In the genomic region with DNA sequence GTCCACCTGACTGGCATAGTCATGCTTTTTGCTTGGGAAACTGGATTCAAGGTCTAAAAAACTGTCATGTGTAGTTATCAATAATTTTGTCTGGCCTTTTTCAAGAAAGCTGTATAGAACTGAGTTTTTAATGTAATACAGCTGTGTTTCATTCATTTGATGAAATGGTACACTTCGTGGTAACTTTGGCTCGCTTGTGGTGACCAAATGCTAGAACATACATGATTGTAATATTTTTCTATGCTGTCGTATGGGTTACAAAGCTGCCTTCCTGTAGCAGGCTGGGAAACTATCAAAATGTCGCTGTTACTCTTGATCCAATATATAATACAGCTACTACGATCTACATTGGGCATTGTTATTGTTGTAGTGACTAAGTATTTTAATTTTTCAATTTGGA, we compare ENCODE assay signal across 16 cellular contexts. TPM values are rescaled to one million over a fixed set of nuclear protein-coding genes. Genes with fewer than 3 reads are reported as not detected.
DNase-seq lines count a peak whose midpoint lies in the region; ATAC-seq, FAIRE-seq and TF ChIP-seq lines count a peak whose summit lies in the region.
"Had no signal": no experiment of that assay in that cellular context is flagged by ENCODE, and none has a peak within 500 bp of the region (broad histone marks: within the 10 kb centered on the region; RNA-seq: fewer than 3 reads in every experiment).

No MANE protein-coding gene starts in this region.

- H3K4me2 ChIP-seq in A549 (peak overlapping the region; percentile 95; the same call in 1 of the 3 replicates), mesendoderm (ENCODE audit: low read length) (no peak overlapping the region)
- peak overlapping the region in 7 of 11 experiments; percentile 72 to 95 (median 89); a peak in 10 of 22 replicates for H3K4me2 ChIP-seq in BLaER1 treated with 17β-estradiol and CSF1 and Interleukin-3, amounts not matched to agents 10 nM and 100 nM

- H4K20me1 ChIP-seq in BLaER1 treated with 17β-estradiol and CSF1 and Interleukin-3, amounts not matched to agents 10 nM and 100 nM = peaks cover 3 to 44% (median 15%) of the 10 kb centered on the region in 11 experiments; a peak in 20 of 22 replicates

- H3K27me3 ChIP-seq in BLaER1 treated with 17β-estradiol and CSF1 and Interleukin-3, amounts not matched to agents 10 nM and 100 nM = no peaks in the 10 kb centered on the region
- H3K27me3 ChIP-seq in mesendoderm (ENCODE audit: insufficient read depth, low read length, poor library complexity) = no peaks in the 10 kb centered on the region

- WGBS in A549 (ENCODE audit: missing lambda C conversion rate) = 96% methylated on average over 5 of the region's 5 CpGs
- no CpG with 5 or more reads among the region's 5 CpGs for WGBS in mesendoderm (ENCODE audit: extremely low coverage, insufficient coverage, low lambda C conversion rate)

- TF ChIP-seq POLR2A in A549 (IDR thresholded peaks at IDR 0.05; ENCODE audit: low read length) = no peak

- peaks cover 22 to 40% (median 30%) of the 10 kb centered on the region in 11 experiments for H3K36me3 ChIP-seq in BLaER1 treated with 17β-estradiol and CSF1 and Interleukin-3, amounts not matched to agents 10 nM and 100 nM
- no peaks in the 10 kb centered on the region for H3K36me3 ChIP-seq in mesendoderm (ENCODE audit: control insufficient read depth, insufficient read depth, low read length)

- H4K5ac ChIP-seq in mesendoderm (ENCODE audit: low read length) = no peak overlapping the region

- peaks cover 26% of the 10 kb centered on the region for H3K4me1 Mint-ChIP-seq in activated T-helper 17 cell treated with anti-CD3 and anti-CD28 coated beads, Interleukin-2, amount 50 U/mL, for 72 hours

- H3K4ac ChIP-seq in mesendoderm (ENCODE audit: low read depth, low read length) = no peak overlapping the region

- H3K27ac ChIP-seq in A549 (no peak overlapping the region), mesendoderm (ENCODE audit: low read depth, low read length) (no peak overlapping the region)
- H3K27ac ChIP-seq in BLaER1 treated with 17β-estradiol and CSF1 and Interleukin-3, amounts not matched to agents 10 nM and 100 nM = no peak overlapping the region

- H2BK120ac ChIP-seq in mesendoderm (ENCODE audit: low read depth, low read length) = no peak overlapping the region

- H2AK5ac ChIP-seq in mesendoderm (ENCODE audit: low read length) = no peak overlapping the region

- H3K4me1 ChIP-seq in A549 (peaks cover 9% of the 10 kb centered on the region; the same call in 2 of the 3 replicates), mesendoderm (ENCODE audit: control insufficient read depth, low read depth, low read length) (peaks cover 2% of the 10 kb centered on the region)
- peaks cover 31 to 48% (median 37%) of the 10 kb centered on the region in 10 experiments for H3K4me1 ChIP-seq in BLaER1 treated with 17β-estradiol and CSF1 and Interleukin-3, amounts not matched to agents 10 nM and 100 nM

- peak overlapping the region; percentile 22 for H3K56ac ChIP-seq in mesendoderm (ENCODE audit: low read length)

- H3K18ac ChIP-seq in mesendoderm (ENCODE audit: low read length) = no peak overlapping the region

- CTCF ChIA-PET in A549 (lab: Yijun Ruan, JAX) = interaction anchor here (1.2 to 5.6 kb wide), 7 partner anchors 8 to 111 kb away, joined by 3 to 45 read pairs (median 20); a partner anchor contains a TSS

- H3K9ac ChIP-seq in BLaER1 treated with 17β-estradiol and CSF1 and Interleukin-3, amounts not matched to agents 10 nM and 100 nM = peak overlapping the region in 5 of 11 experiments; percentile 10 to 83 (median 16); a peak in 4 of 22 replicates
- no peak overlapping the region for H3K9ac ChIP-seq in mesendoderm (ENCODE audit: low read length)

- ATAC-seq in A549 (no peak), GM21825 (IDR thresholded peaks at IDR 0.05; ENCODE audit: unreplicated experiment) (no peak)
- ATAC-seq in activated T-helper 17 cell treated with anti-CD3 and anti-CD28 coated beads, Interleukin-2, amount 50 U/mL, for 72 hours (replicated peaks) = no peak
- ATAC-seq: effector memory CD8-positive, alpha-beta T cell; Right ventricle myocardium inferior had no signal

- H3K27me3 Mint-ChIP-seq in activated T-helper 17 cell treated with anti-CD3 and anti-CD28 coated beads, Interleukin-2, amount 50 U/mL, for 72 hours = no peaks in the 10 kb centered on the region
- H3K27me3 Mint-ChIP-seq: effector memory CD8-positive, alpha-beta T cell; IgD-negative memory B cell had no signal

- TF ChIP-seq EP300 in A549 (IDR thresholded peaks at IDR 0.05) = no peak

- H3K79me1 ChIP-seq in mesendoderm (ENCODE audit: low read length) = peaks cover 23% of the 10 kb centered on the region

- peak overlapping the region; percentile 99 for H3K4me3 Mint-ChIP-seq in activated T-helper 17 cell treated with anti-CD3 and anti-CD28 coated beads, Interleukin-2, amount 50 U/mL, for 72 hours
- H3K4me3 Mint-ChIP-seq: activated naive CD4-positive, alpha-beta T cell treated with anti-CD3 and anti-CD28 coated beads for 36 hours; CD14-positive monocyte had no signal

- POLR2A ChIA-PET in A549 (lab: Yijun Ruan, JAX) = no interaction called here

- no peak overlapping the region for H2BK15ac ChIP-seq in mesendoderm (replicated peaks; ENCODE audit: low read depth)

- H3K79me2 ChIP-seq in mesendoderm (ENCODE audit: control insufficient read depth, insufficient read depth, low read length) = peaks cover 24% of the 10 kb centered on the region

- H2BK5ac ChIP-seq in mesendoderm (ENCODE audit: low read length) = no peak overlapping the region

- TF ChIP-seq RAD21 in A549 (conservative IDR thresholded peaks at IDR 0.05 in 1 of 2, IDR thresholded peaks at IDR 0.05 in 1 of 2) = no peak

- H3K4me3 ChIP-seq in A549 (no peak overlapping the region), mesendoderm (ENCODE audit: low read length) (no peak overlapping the region)
- H3K4me3 ChIP-seq in BLaER1 treated with 17β-estradiol and CSF1 and Interleukin-3, amounts not matched to agents 10 nM and 100 nM = no peak overlapping the region

- FAIRE-seq in A549 (lab: Jason Lieb, UNC) = no peak
- FAIRE-seq: frontal cortex had no signal

- no peaks in the 10 kb centered on the region for H3K9me3 Mint-ChIP-seq in activated T-helper 17 cell treated with anti-CD3 and anti-CD28 coated beads, Interleukin-2, amount 50 U/mL, for 72 hours
- H3K9me3 Mint-ChIP-seq: activated naive CD4-positive, alpha-beta T cell treated with anti-CD3 and anti-CD28 coated beads for 36 hours; CD14-positive monocyte; effector memory CD8-positive, alpha-beta T cell; IgD-negative memory B cell had no signal

- H3K27ac Mint-ChIP-seq in activated T-helper 17 cell treated with anti-CD3 and anti-CD28 coated beads, Interleukin-2, amount 50 U/mL, for 72 hours = no peak overlapping the region
- H3K27ac Mint-ChIP-seq: activated naive CD4-positive, alpha-beta T cell treated with anti-CD3 and anti-CD28 coated beads for 36 hours; CD14-positive monocyte had no signal

- TF ChIP-seq CTCF in A549 (IDR thresholded peaks at IDR 0.05) = no peak

- H3K36me3 Mint-ChIP-seq in activated T-helper 17 cell treated with anti-CD3 and anti-CD28 coated beads, Interleukin-2, amount 50 U/mL, for 72 hours (ENCODE audit: low read depth) = peaks cover 58% of the 10 kb centered on the region

- H3K23ac ChIP-seq in mesendoderm (ENCODE audit: low read length) = no peak overlapping the region

- no peaks in the 10 kb centered on the region for H3K9me3 ChIP-seq in A549
- H3K9me3 ChIP-seq in BLaER1 treated with 17β-estradiol and CSF1 and Interleukin-3, amounts not matched to agents 10 nM and 100 nM (replicated peaks in 1 of 11) = no peaks in the 10 kb centered on the region

- DNase-seq in A549 (ENCODE audit: low read depth in 1 of 2, low spot score in 1 of 2) (no peak), mesendoderm (no peak), T1000 (lab: John Stamatoyannopoulos, UW) (no peak), NCI-H69 (lab: John Stamatoyannopoulos, UW) (no peak), NCI-H1694 treated with DMSO at 0.1 percent for 48 hours (lab: John Stamatoyannopoulos, UW) (no peak)
- DNase-seq: effector memory CD8-positive, alpha-beta T cell; NK-92 treated with Interleukin-12 subunit alpha and Interleukin-12 subunit beta, amount 100 ng/mL, for 24 hours; stimulated activated CD4-positive, alpha-beta T cell treated with anti-CD3 and anti-CD28 coated beads, Interleukin-12 subunit alpha, Interleukin-12 subunit beta, amount 100 ng/mL, for 4 hours had no signal

- no peak overlapping the region for H4K8ac ChIP-seq in mesendoderm (ENCODE audit: low read depth, low read length)

RNA-seq across cellular contexts. Expression of a gene that starts 2.1 kb away (rescaled TPM):
- polyA plus RNA-seq in A549 (2011; rRNA removed) = 35.1 TPM in 2 replicates
- polyA plus RNA-seq in A549 (2012; cell fraction: cytosol; rRNA removed) = 19.0 and 21.7 TPM in 2 replicates
- polyA plus RNA-seq in A549 (2012; cell fraction: nucleus; rRNA removed) = 12.8 and 13.7 TPM in 2 replicates
- polyA plus RNA-seq in A549 (2017; fragmentation: RNase III; extraction: RNeasy Plus Mini Kit Qiagen cat#74134 plus additional on column Dnase treatment) = 27.6 to 31.5 TPM (median 29.7 TPM) in 3 replicates
- 18.7 and 21.6 TPM in 2 replicates for polyA minus RNA-seq in A549 (2011; rRNA and poly(A)+ RNA removed)
- total RNA-seq in activated T-helper 17 cell treated with anti-CD3 and anti-CD28 coated beads, Interleukin-2, amount 50 U/mL, for 72 hours = 10 to 100 TPM; 25.2 to 28.5 TPM
- 33.7 TPM for polyA plus RNA-seq in mesendoderm (2013, experiment 1 of 2)
- 35.5 TPM for polyA plus RNA-seq in mesendoderm (2013, experiment 2 of 2)

RNA-seq across cellular contexts. Expression of a gene that starts 2.8 kb away (rescaled TPM):
- polyA plus RNA-seq in A549 (2011; rRNA removed) (37.0 and 49.4 TPM in 2 replicates), A549 (2017; fragmentation: RNase III; extraction: RNeasy Plus Mini Kit Qiagen cat#74134 plus additional on column Dnase treatment) (39.0 to 41.4 TPM (median 41.3 TPM) in 3 replicates)
- 17.0 and 20.0 TPM in 2 replicates for polyA plus RNA-seq in A549 (2012; cell fraction: cytosol; rRNA removed)
- polyA plus RNA-seq in A549 (2012; cell fraction: nucleus; rRNA removed) = 4.9 and 7.7 TPM in 2 replicates
- polyA minus RNA-seq in A549 (2011; rRNA and poly(A)+ RNA removed) = 2.5 and 2.8 TPM in 2 replicates
- total RNA-seq in activated T-helper 17 cell treated with anti-CD3 and anti-CD28 coated beads, Interleukin-2, amount 50 U/mL, for 72 hours = 10 to 100 TPM; 71.3 to 99.6 TPM
- polyA plus RNA-seq in mesendoderm (2013, experiment 1 of 2) = 39.6 TPM
- polyA plus RNA-seq in mesendoderm (2013, experiment 2 of 2) = 38.7 TPM

RNA-seq across cellular contexts. Expression of a gene that starts 54.3 kb away (rescaled TPM):
- polyA plus RNA-seq in A549 (2011; rRNA removed) (0.13 TPM in 1 of 2 replicates, not detected in the other), A549 (2017; fragmentation: RNase III; extraction: RNeasy Plus Mini Kit Qiagen cat#74134 plus additional on column Dnase treatment) (not detected in 3 replicates)
- polyA plus RNA-seq in A549 (2012; cell fraction: cytosol; rRNA removed) = not detected in 2 replicates
- polyA plus RNA-seq in A549 (2012; cell fraction: nucleus; rRNA removed) = not detected in 2 replicates
- polyA minus RNA-seq in A549 (2011; rRNA and poly(A)+ RNA removed) = not detected in 2 replicates
- not detected for total RNA-seq in activated T-helper 17 cell treated with anti-CD3 and anti-CD28 coated beads, Interleukin-2, amount 50 U/mL, for 72 hours
- not detected for polyA plus RNA-seq in mesendoderm (2013, experiment 1 of 2)
- polyA plus RNA-seq in mesendoderm (2013, experiment 2 of 2) = not detected
- total RNA-seq: activated naive CD4-positive, alpha-beta T cell treated with anti-CD3 and anti-CD28 coated beads for 36 hours; frontal cortex; Right ventricle myocardium inferior had no signal

RNA-seq across cellular contexts. Expression of a gene that starts 58.7 kb away (rescaled TPM):
- 30.1 and 34.6 TPM in 2 replicates for polyA plus RNA-seq in A549 (2011; rRNA removed)
- 9.2 and 11.3 TPM in 2 replicates for polyA plus RNA-seq in A549 (2012; cell fraction: cytosol; rRNA removed)
- polyA plus RNA-seq in A549 (2012; cell fraction: nucleus; rRNA removed) = 6.6 and 9.2 TPM in 2 replicates
- polyA plus RNA-seq in A549 (2017; fragmentation: RNase III; extraction: RNeasy Plus Mini Kit Qiagen cat#74134 plus additional on column Dnase treatment) = 12.7 to 15.4 TPM (median 15.4 TPM) in 3 replicates
- polyA minus RNA-seq in A549 (2011; rRNA and poly(A)+ RNA removed) = 14.3 and 16.6 TPM in 2 replicates
- total RNA-seq in activated T-helper 17 cell treated with anti-CD3 and anti-CD28 coated beads, Interleukin-2, amount 50 U/mL, for 72 hours = 10 to 100 TPM; 13.7 to 14.8 TPM
- 30.8 TPM for polyA plus RNA-seq in mesendoderm (2013, experiment 1 of 2)
- 31.2 TPM for polyA plus RNA-seq in mesendoderm (2013, experiment 2 of 2)
